In genomic region chr12:7101694-7102131, GRCh38 we compare ENCODE assay signal across 1 cellular context.
TF ChIP-seq lines count a peak whose summit lies in the region.

No MANE protein-coding gene starts in this region.

TF ChIP-seq in GM23338, 12 proteins besides CTCF, POLR2A, EP300 and RAD21:
- TF ChIP-seq ZNF462 (CRISPR knock-in tag; IDR thresholded peaks at IDR 0.05) (no peak), JUNB (IDR thresholded peaks at IDR 0.05; ENCODE audit: unreplicated experiment) (no peak), POLR2AphosphoS5 (IDR thresholded peaks at IDR 0.05; ENCODE audit: low read depth) (no peak), ETS1 (IDR thresholded peaks at IDR 0.05) (no peak), EZH2 (IDR thresholded peaks at IDR 0.05; ENCODE audit: low read depth, unreplicated experiment) (no peak), STAT1 (IDR thresholded peaks at IDR 0.05; ENCODE audit: unreplicated experiment) (no peak), ZNF331 (CRISPR knock-in tag; IDR thresholded peaks at IDR 0.05; ENCODE audit: low read depth) (no peak), EZH2phosphoT487 (IDR thresholded peaks at IDR 0.05; ENCODE audit: unreplicated experiment) (no peak), NANOG (IDR thresholded peaks at IDR 0.05; ENCODE audit: borderline replicate concordance) (no peak), ZNF114 (CRISPR knock-in tag; IDR thresholded peaks at IDR 0.05) (no peak), CREB1 (CRISPR knock-in tag; IDR thresholded peaks at IDR 0.05; ENCODE audit: low read depth) (no peak)
- TF ChIP-seq, protein P1, sequence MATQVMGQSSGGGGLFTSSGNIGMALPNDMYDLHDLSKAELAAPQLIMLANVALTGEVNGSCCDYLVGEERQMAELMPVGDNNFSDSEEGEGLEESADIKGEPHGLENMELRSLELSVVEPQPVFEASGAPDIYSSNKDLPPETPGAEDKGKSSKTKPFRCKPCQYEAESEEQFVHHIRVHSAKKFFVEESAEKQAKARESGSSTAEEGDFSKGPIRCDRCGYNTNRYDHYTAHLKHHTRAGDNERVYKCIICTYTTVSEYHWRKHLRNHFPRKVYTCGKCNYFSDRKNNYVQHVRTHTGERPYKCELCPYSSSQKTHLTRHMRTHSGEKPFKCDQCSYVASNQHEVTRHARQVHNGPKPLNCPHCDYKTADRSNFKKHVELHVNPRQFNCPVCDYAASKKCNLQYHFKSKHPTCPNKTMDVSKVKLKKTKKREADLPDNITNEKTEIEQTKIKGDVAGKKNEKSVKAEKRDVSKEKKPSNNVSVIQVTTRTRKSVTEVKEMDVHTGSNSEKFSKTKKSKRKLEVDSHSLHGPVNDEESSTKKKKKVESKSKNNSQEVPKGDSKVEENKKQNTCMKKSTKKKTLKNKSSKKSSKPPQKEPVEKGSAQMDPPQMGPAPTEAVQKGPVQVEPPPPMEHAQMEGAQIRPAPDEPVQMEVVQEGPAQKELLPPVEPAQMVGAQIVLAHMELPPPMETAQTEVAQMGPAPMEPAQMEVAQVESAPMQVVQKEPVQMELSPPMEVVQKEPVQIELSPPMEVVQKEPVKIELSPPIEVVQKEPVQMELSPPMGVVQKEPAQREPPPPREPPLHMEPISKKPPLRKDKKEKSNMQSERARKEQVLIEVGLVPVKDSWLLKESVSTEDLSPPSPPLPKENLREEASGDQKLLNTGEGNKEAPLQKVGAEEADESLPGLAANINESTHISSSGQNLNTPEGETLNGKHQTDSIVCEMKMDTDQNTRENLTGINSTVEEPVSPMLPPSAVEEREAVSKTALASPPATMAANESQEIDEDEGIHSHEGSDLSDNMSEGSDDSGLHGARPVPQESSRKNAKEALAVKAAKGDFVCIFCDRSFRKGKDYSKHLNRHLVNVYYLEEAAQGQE (IDR thresholded peaks at IDR 0.05; ENCODE audit: unreplicated experiment): no peak
TF ChIP-seq in GM23338: peak in this region for 0.
